In genomic region chr2:8500124-8501054, GRCh38 we compare ENCODE assay signal across 1 cellular context.
A peak's percentile ranks its signal among the peaks of the same experiment; 100 is the strongest.
TF ChIP-seq lines count a peak whose summit lies in the region.

No MANE protein-coding gene starts in this region.

TF ChIP-seq in HepG2, 621 proteins besides CTCF, POLR2A, EP300 and RAD21 (continued from another document and continues in another):
- TF ChIP-seq ARID3A (IDR thresholded peaks at IDR 0.05; ENCODE audit: low read depth, low read length): no peak
- TF ChIP-seq ZNF468 (CRISPR knock-in tag; IDR thresholded peaks at IDR 0.05): no peak
- no peak for TF ChIP-seq NONO (IDR thresholded peaks at IDR 0.05)
- no peak for TF ChIP-seq NONO (CRISPR knock-in tag; conservative IDR thresholded peaks at IDR 0.05)
- no peak for TF ChIP-seq ZNF788 (CRISPR knock-in tag; IDR thresholded peaks at IDR 0.05; ENCODE audit: borderline replicate concordance)
- no peak for TF ChIP-seq ZNF317 (CRISPR knock-in tag; IDR thresholded peaks at IDR 0.05)
- 0 out of 2 replicates have a peak, but pooled peaks have one; percentile 34 for TF ChIP-seq IKZF5 (CRISPR knock-in tag; IDR thresholded peaks at IDR 0.05)
- no peak for TF ChIP-seq ZNF33A (CRISPR knock-in tag; IDR thresholded peaks at IDR 0.05; ENCODE audit: borderline replicate concordance)
- TF ChIP-seq ZNF770 (CRISPR knock-in tag; IDR thresholded peaks at IDR 0.05): no peak
- no peak for TF ChIP-seq ZNF256 (CRISPR knock-in tag; conservative IDR thresholded peaks at IDR 0.05)
- no peak for TF ChIP-seq MEIS1 (CRISPR knock-in tag; IDR thresholded peaks at IDR 0.05; ENCODE audit: borderline replicate concordance)
- TF ChIP-seq YEATS2 (CRISPR knock-in tag; IDR thresholded peaks at IDR 0.05; ENCODE audit: borderline replicate concordance): no peak; the same call in 1 of the 2 replicates
- TF ChIP-seq SNAPC4 (CRISPR knock-in tag; IDR thresholded peaks at IDR 0.05): no peak
- no peak for TF ChIP-seq NFYB (CRISPR knock-in tag; IDR thresholded peaks at IDR 0.05)
- TF ChIP-seq TBL1XR1 (IDR thresholded peaks at IDR 0.05; ENCODE audit: borderline replicate concordance, low read length, partially characterized antibody): no peak
- TF ChIP-seq FOXK2 (IDR thresholded peaks at IDR 0.05): no peak
- TF ChIP-seq KDM3A (CRISPR knock-in tag; IDR thresholded peaks at IDR 0.05; ENCODE audit: low read depth): no peak
- TF ChIP-seq SALL1 (CRISPR knock-in tag; IDR thresholded peaks at IDR 0.05): peak; percentile 45; the same call in 1 of the 2 replicates
- TF ChIP-seq KDM6A (CRISPR knock-in tag; IDR thresholded peaks at IDR 0.05; ENCODE audit: low read depth): no peak
- TF ChIP-seq RERE (CRISPR knock-in tag; IDR thresholded peaks at IDR 0.05; ENCODE audit: low read depth): peak; percentile 81
- TF ChIP-seq LRRFIP1 (CRISPR knock-in tag; conservative IDR thresholded peaks at IDR 0.05): no peak
- TF ChIP-seq SRY (CRISPR knock-in tag; IDR thresholded peaks at IDR 0.05): no peak
- TF ChIP-seq NCOA2 (CRISPR knock-in tag; IDR thresholded peaks at IDR 0.05): peak; percentile 45; the same call in 1 of the 2 replicates
- TF ChIP-seq ZBTB7B (CRISPR knock-in tag; IDR thresholded peaks at IDR 0.05): no peak
- TF ChIP-seq POLR2AphosphoS2 (IDR thresholded peaks at IDR 0.05; ENCODE audit: low read depth, low read length): no peak
- no peak for TF ChIP-seq ZNF224 (CRISPR knock-in tag; IDR thresholded peaks at IDR 0.05)
- no peak for TF ChIP-seq ZNF569 (CRISPR knock-in tag; IDR thresholded peaks at IDR 0.05; ENCODE audit: borderline replicate concordance)
- TF ChIP-seq ARHGAP35 (CRISPR knock-in tag; IDR thresholded peaks at IDR 0.05; ENCODE audit: borderline replicate concordance): no peak
- TF ChIP-seq SMC3 (IDR thresholded peaks at IDR 0.05; ENCODE audit: low read length): no peak
- no peak for TF ChIP-seq THYN1 (CRISPR knock-in tag; IDR thresholded peaks at IDR 0.05; ENCODE audit: borderline replicate concordance, low read depth)
- no peak for TF ChIP-seq XBP1 (CRISPR knock-in tag; IDR thresholded peaks at IDR 0.05)
- TF ChIP-seq PLRG1 (conservative IDR thresholded peaks at IDR 0.05): no peak
- TF ChIP-seq EZH2 (conservative IDR thresholded peaks at IDR 0.05; ENCODE audit: low read depth, low read length): no peak
- no peak for TF ChIP-seq RBM39 (IDR thresholded peaks at IDR 0.05; ENCODE audit: low read depth, low read length, poor library complexity, severe bottlenecking)
- no peak for TF ChIP-seq SMAD3 (CRISPR knock-in tag; IDR thresholded peaks at IDR 0.05)
- peak; percentile 72 for TF ChIP-seq CEBPG (CRISPR knock-in tag; IDR thresholded peaks at IDR 0.05)
- peak; percentile 90 for TF ChIP-seq ARID5B (CRISPR knock-in tag; IDR thresholded peaks at IDR 0.05)
